In the genomic region with DNA sequence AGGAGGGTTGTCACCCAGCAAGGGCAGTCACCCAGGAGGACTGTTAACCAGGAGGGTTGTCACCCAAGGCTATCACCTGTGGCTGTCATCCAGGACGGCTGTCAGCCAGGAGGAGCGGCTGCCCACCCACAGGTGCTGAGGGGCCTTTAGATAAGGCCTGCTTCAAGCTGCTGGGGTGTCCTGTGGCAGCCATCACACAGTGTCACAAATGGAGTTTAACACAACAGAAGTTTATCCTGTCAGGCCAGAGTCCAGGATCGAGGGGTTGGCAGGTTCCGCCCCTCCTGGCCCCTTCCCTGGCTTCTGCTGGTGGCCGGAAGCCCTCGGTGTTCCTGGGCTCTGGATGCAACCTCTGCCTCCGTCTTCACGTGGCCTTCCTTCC, we compare ENCODE assay signal across 15 cellular contexts.
"Had no signal": no experiment of that assay in that cellular context is flagged by ENCODE, and none has a peak within 500 bp of the region (broad histone marks: within the 10 kb centered on the region; RNA-seq: fewer than 3 reads in every experiment).

No MANE protein-coding gene starts in this region.

- DNase-seq: activated CD4-positive, alpha-beta T cell treated with anti-CD3 and anti-CD28 coated beads for 1 hour; activated CD8-positive, alpha-beta memory T cell treated with anti-CD3 and anti-CD28 coated beads, Interleukin-2, amount 10 ng/mL, durations not matched to agents 7 days and 5 days; anterior cingulate cortex; gastrocnemius medialis; kidney had no signal

- H3K27me3 Mint-ChIP-seq: activated CD8-positive, alpha-beta memory T cell treated with anti-CD3 and anti-CD28 coated beads, Interleukin-2, amount 10 ng/mL, durations not matched to agents 7 days and 5 days; activated naive CD8-positive, alpha-beta T cell had no signal

- H3K4me1 Mint-ChIP-seq: activated CD8-positive, alpha-beta memory T cell treated with anti-CD3 and anti-CD28 coated beads, Interleukin-2, amount 10 ng/mL, durations not matched to agents 7 days and 5 days had no signal

- H3K9me3 ChIP-seq: colonic mucosa, gastrocnemius medialis, testis, transverse colon, uterus had no signal

- ATAC-seq: gastrocnemius medialis had no signal

- H3K27ac Mint-ChIP-seq: activated CD8-positive, alpha-beta memory T cell treated with anti-CD3 and anti-CD28 coated beads, Interleukin-2, amount 10 ng/mL, durations not matched to agents 7 days and 5 days; activated CD8-positive, alpha-beta T cell treated with anti-CD3 and anti-CD28 coated beads, Interleukin-2, amount 10 ng/mL, durations not matched to agents 7 days and 5 days; activated naive CD8-positive, alpha-beta T cell; activated T-helper 2 cell treated with anti-CD3 and anti-CD28 coated beads, Interferon-gamma antibody, Interleukin-2, Interleukin-4, amounts not matched to agents 10 μg/mL and 5 μg/mL and 100 μg/mL, durations not matched to agents 14 hours and 24 hours and 36 hours had no signal

- H3K4me3 ChIP-seq: colonic mucosa, gastrocnemius medialis, hepatocyte, lung, mucosa of descending colon, testis, transverse colon, uterus had no signal

- H3K36me3 ChIP-seq: colonic mucosa, gastrocnemius medialis, transverse colon, uterus had no signal

- H3K4me3 Mint-ChIP-seq: activated CD8-positive, alpha-beta memory T cell treated with anti-CD3 and anti-CD28 coated beads, Interleukin-2, amount 10 ng/mL, durations not matched to agents 7 days and 5 days; activated CD8-positive, alpha-beta T cell treated with anti-CD3 and anti-CD28 coated beads, Interleukin-2, amount 10 ng/mL, durations not matched to agents 7 days and 5 days; activated naive CD8-positive, alpha-beta T cell had no signal

- H3K9me3 Mint-ChIP-seq: activated T-helper 2 cell treated with anti-CD3 and anti-CD28 coated beads, Interferon-gamma antibody, Interleukin-2, Interleukin-4, amounts not matched to agents 10 μg/mL and 5 μg/mL and 100 μg/mL, durations not matched to agents 14 hours and 24 hours and 36 hours had no signal

- FAIRE-seq: kidney had no signal

- H3K27ac ChIP-seq: colonic mucosa, gastrocnemius medialis, hepatocyte, testis, transverse colon, uterus had no signal

- H3K79me2 ChIP-seq: hepatocyte had no signal

- H3K4me1 ChIP-seq: colonic mucosa, gastrocnemius medialis, testis, uterus had no signal

- H3K4me2 ChIP-seq: hepatocyte had no signal

- H2AFZ ChIP-seq: hepatocyte had no signal

- H3K36me3 Mint-ChIP-seq: activated CD8-positive, alpha-beta memory T cell treated with anti-CD3 and anti-CD28 coated beads, Interleukin-2, amount 10 ng/mL, durations not matched to agents 7 days and 5 days had no signal

- H3K27me3 ChIP-seq: colonic mucosa, gastrocnemius medialis, hepatocyte, testis, transverse colon, uterus had no signal
